1 cellular context compared by ENCODE assay signal in the genomic region with DNA sequence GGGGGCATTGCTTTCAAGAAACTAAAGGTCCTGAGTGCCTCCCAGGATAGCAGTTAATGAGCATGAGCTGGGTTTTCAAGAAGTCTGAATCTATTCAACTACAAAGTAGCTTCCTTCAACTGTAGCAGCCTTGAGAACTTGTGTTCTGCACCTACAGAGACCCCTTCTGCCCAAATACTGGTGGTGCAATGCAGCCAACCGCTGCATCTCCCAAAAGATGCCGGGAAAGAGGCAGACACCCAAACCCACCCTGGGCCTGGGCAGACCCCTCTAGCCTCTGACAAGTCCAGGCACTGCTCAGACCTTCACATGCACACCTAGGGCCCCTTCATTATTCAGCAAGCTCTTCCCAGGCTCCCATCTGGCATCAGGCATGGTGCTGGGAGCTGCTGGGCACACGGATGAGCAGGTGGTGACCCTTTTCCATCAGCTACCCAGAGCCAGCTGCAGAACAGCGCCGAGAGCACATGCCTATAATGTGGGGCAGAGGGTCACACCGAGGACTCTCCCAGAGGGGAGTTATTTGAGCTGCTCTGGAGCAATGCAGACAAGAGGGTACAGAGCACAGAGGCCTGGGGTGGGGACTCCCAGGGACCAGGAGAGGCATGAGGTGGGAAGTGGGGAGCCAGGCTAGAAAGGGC.
TF ChIP-seq lines count a peak whose summit lies in the region.

No MANE protein-coding gene starts in this region.

TF ChIP-seq in GM12878, 131 proteins besides CTCF, POLR2A, EP300 and RAD21 (continued from another document):
- TF ChIP-seq, protein P1, sequence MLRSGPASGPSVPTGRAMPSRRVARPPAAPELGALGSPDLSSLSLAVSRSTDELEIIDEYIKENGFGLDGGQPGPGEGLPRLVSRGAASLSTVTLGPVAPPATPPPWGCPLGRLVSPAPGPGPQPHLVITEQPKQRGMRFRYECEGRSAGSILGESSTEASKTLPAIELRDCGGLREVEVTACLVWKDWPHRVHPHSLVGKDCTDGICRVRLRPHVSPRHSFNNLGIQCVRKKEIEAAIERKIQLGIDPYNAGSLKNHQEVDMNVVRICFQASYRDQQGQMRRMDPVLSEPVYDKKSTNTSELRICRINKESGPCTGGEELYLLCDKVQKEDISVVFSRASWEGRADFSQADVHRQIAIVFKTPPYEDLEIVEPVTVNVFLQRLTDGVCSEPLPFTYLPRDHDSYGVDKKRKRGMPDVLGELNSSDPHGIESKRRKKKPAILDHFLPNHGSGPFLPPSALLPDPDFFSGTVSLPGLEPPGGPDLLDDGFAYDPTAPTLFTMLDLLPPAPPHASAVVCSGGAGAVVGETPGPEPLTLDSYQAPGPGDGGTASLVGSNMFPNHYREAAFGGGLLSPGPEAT (IDR thresholded peaks at IDR 0.05; ENCODE audit: low read depth): no peak
